ENCODE assay signal across 37 cellular contexts in genomic region chr13:112215871-112216270, GRCh38.
A peak's percentile ranks its signal among the peaks of the same experiment; 100 is the strongest.
DNase-seq lines count a peak whose midpoint lies in the region; ATAC-seq, FAIRE-seq and TF ChIP-seq lines count a peak whose summit lies in the region.
"Had no signal": no experiment of that assay in that cellular context is flagged by ENCODE, and none has a peak within 500 bp of the region (broad histone marks: within the 10 kb centered on the region; RNA-seq: fewer than 3 reads in every experiment).

No MANE protein-coding gene starts in this region.

- H3K27me3 Mint-ChIP-seq in endodermal cell (ENCODE audit: insufficient read depth): peaks cover 33% of the 10 kb centered on the region
- H3K27me3 Mint-ChIP-seq: B cell; CD4-positive, CD25-positive, alpha-beta regulatory T cell had no signal

- no peak overlapping the region for H2BK12ac ChIP-seq in neuronal stem cell (ENCODE audit: low read length)

- no peak overlapping the region for H2BK120ac ChIP-seq in neuronal stem cell (ENCODE audit: low read depth, low read length)

- no peak overlapping the region for H3K4me2 ChIP-seq in neuronal stem cell (ENCODE audit: insufficient read depth, low read length, poor library complexity, severe bottlenecking)
- H3K4me2 ChIP-seq: A549; BLaER1; BLaER1 treated with 17β-estradiol and CSF1 and Interleukin-3, amounts not matched to agents 10 nM and 100 nM had no signal

- H3K79me1 ChIP-seq in neuronal stem cell (ENCODE audit: low read depth, low read length): no peaks in the 10 kb centered on the region

- peak; percentile 21 for DNase-seq in coronary artery (ENCODE audit: low spot score)
- DNase-seq in endodermal cell: peak; percentile 35
- DNase-seq in neuronal stem cell (ENCODE audit: low spot score): no peak
- no peak for DNase-seq in stimulated activated effector memory CD8-positive, alpha-beta T cell treated with anti-CD3 and anti-CD28 coated beads, Interleukin-12 subunit alpha, Interleukin-12 subunit beta, amount 100 ng/mL, for 72 hours (ENCODE audit: low spot score in 2 of 2)
- DNase-seq in NCI-H524 (lab: John Stamatoyannopoulos, UW): no peak
- DNase-seq in H54 (ENCODE audit: insufficient read length, low spot score): no peak
- DNase-seq: 8988T; ACHN; AML-193; BE2C; C1 segment of cervical spinal cord; Caco-2; Calu3; CD4-positive, alpha-beta memory T cell; CD4-positive, alpha-beta T cell; CD4-positive, CD25-positive, alpha-beta regulatory T cell; CD8-positive, alpha-beta memory T cell; CD8-positive, alpha-beta T cell; COR-L47; DMS 273 treated with DMSO at 0.1 percent for 48 hours; DMS153; DMS53; DMS79; DMS79 treated with DMSO at 0.1 percent for 48 hours; DND-41; EL had no signal

- H3K27ac ChIP-seq in coronary artery: no peak overlapping the region
- H3K27ac ChIP-seq in endodermal cell (ENCODE audit: low read depth, low read length): no peak overlapping the region
- H3K27ac ChIP-seq in neuronal stem cell (replicated peaks; ENCODE audit: low read length): no peak overlapping the region
- H3K27ac ChIP-seq: 22Rv1; A549; BLaER1; BLaER1 treated with 17β-estradiol and CSF1 and Interleukin-3, amounts not matched to agents 10 nM and 100 nM; C4-2B had no signal

- H3K4ac ChIP-seq in neuronal stem cell (ENCODE audit: low read length): no peak overlapping the region

- H2AFZ ChIP-seq in neuronal stem cell (ENCODE audit: low read length): no peak overlapping the region

- no peak for TF ChIP-seq POLR2A in H54 (IDR thresholded peaks at IDR 0.05; ENCODE audit: low read depth, low read length)

- H3K9ac ChIP-seq in endodermal cell (ENCODE audit: extremely low read depth, low read length, poor library complexity, severe bottlenecking) (no peak overlapping the region), neuronal stem cell (ENCODE audit: low read depth, low read length, poor library complexity) (no peak overlapping the region)
- H3K9ac ChIP-seq: BLaER1; BLaER1 treated with 17β-estradiol and CSF1 and Interleukin-3, amounts not matched to agents 10 nM and 100 nM had no signal

- no peak for TF ChIP-seq CTCF in coronary artery (IDR thresholded peaks at IDR 0.05)
- no peak for TF ChIP-seq CTCF in endodermal cell (conservative IDR thresholded peaks at IDR 0.05)

- WGBS in endodermal cell (ENCODE audit: insufficient coverage in 1 of 2, insufficient read length in 1 of 2), 2 experiments: 84 to 85% methylated on average over 18 to 19 of the region's 19 CpGs
- WGBS in neuronal stem cell (ENCODE audit: extremely low coverage in 2 of 2, insufficient read length in 2 of 2, insufficient replicate concordance in 1 of 2), 2 donors: no CpG with 5 or more reads among the region's 19 CpGs

- H3K4me1 ChIP-seq in endodermal cell (ENCODE audit: control insufficient read depth, insufficient read depth, low read length) (no peaks in the 10 kb centered on the region), neuronal stem cell (ENCODE audit: control insufficient read depth in 2 of 2, insufficient read depth in 1 of 2, low read depth in 1 of 2, low read length in 2 of 2) (peaks cover 17 to 42% of the 10 kb centered on the region in 2 donors)
- H3K4me1 ChIP-seq: A549; BE2C; BLaER1; BLaER1 treated with 17β-estradiol and CSF1 and Interleukin-3, amounts not matched to agents 10 nM and 100 nM; Caco-2 had no signal

- peak overlapping the region; percentile 30 for H2BK15ac ChIP-seq in neuronal stem cell (ENCODE audit: low read length)

- peak overlapping the region; percentile 33 for H2BK5ac ChIP-seq in neuronal stem cell (ENCODE audit: low read length)

- H3K27me3 ChIP-seq in endodermal cell (ENCODE audit: control insufficient read depth, insufficient read depth, low read length, poor library complexity, severe bottlenecking) (peaks cover 10% of the 10 kb centered on the region), neuronal stem cell (ENCODE audit: control insufficient read depth in 3 of 3, insufficient read depth in 3 of 3, low read depth in 1 of 3, low read length in 3 of 3) (no peaks in the 10 kb centered on the region)
- H3K27me3 ChIP-seq: BLaER1 had no signal

- H3K9me3 ChIP-seq in endodermal cell (ENCODE audit: control insufficient read depth, low read length) (no peaks in the 10 kb centered on the region), neuronal stem cell (replicated peaks in 1 of 2; ENCODE audit: control insufficient read depth in 2 of 2, insufficient read depth in 1 of 2, low read depth in 1 of 2, low read length in 2 of 2) (peaks cover 0 to 3% of the 10 kb centered on the region in 2 donors)
- H3K9me3 ChIP-seq: A549; BE2C; BLaER1; BLaER1 treated with 17β-estradiol and CSF1 and Interleukin-3, amounts not matched to agents 10 nM and 100 nM; Caco-2 had no signal

- no peak overlapping the region for H3K4me3 Mint-ChIP-seq in endodermal cell
- H3K4me3 Mint-ChIP-seq in stimulated activated effector memory CD8-positive, alpha-beta T cell treated with anti-CD3 and anti-CD28 coated beads, Interleukin-12 subunit alpha, Interleukin-12 subunit beta, amount 100 ng/mL, for 72 hours: no peak overlapping the region
- H3K4me3 Mint-ChIP-seq: B cell; CD14-positive monocyte; CD4-positive, alpha-beta memory T cell; CD4-positive, alpha-beta T cell; CD8-positive, alpha-beta memory T cell; CD8-positive, alpha-beta T cell had no signal

- no peak overlapping the region for H2AK5ac ChIP-seq in neuronal stem cell (ENCODE audit: low read depth, low read length)

- no peak overlapping the region for H3K4me3 ChIP-seq in coronary artery
- no peak overlapping the region for H3K4me3 ChIP-seq in endodermal cell (ENCODE audit: low read length)
- no peak overlapping the region for H3K4me3 ChIP-seq in neuronal stem cell (ENCODE audit: low read length in 2 of 2)
- H3K4me3 ChIP-seq: A549; BLaER1; BLaER1 treated with 17β-estradiol and CSF1 and Interleukin-3, amounts not matched to agents 10 nM and 100 nM had no signal

- H3K4me1 Mint-ChIP-seq in endodermal cell: no peaks in the 10 kb centered on the region
- H3K4me1 Mint-ChIP-seq in stimulated activated effector memory CD8-positive, alpha-beta T cell treated with anti-CD3 and anti-CD28 coated beads, Interleukin-12 subunit alpha, Interleukin-12 subunit beta, amount 100 ng/mL, for 72 hours: no peaks in the 10 kb centered on the region
- H3K4me1 Mint-ChIP-seq: B cell; CD14-positive monocyte; CD4-positive, alpha-beta memory T cell; CD4-positive, CD25-positive, alpha-beta regulatory T cell; CD8-positive, alpha-beta memory T cell had no signal

- H3K18ac ChIP-seq in neuronal stem cell (ENCODE audit: low read length): peak overlapping the region; percentile 73

- no peak overlapping the region for H3K23ac ChIP-seq in neuronal stem cell (ENCODE audit: low read depth, low read length, poor library complexity)

- FAIRE-seq in H54 (lab: Jason Lieb, UNC): no peak
- FAIRE-seq: A204.1, A549, D721Med had no signal

- no peak for ATAC-seq in stimulated activated effector memory CD8-positive, alpha-beta T cell treated with anti-CD3 and anti-CD28 coated beads, Interleukin-12 subunit alpha, Interleukin-12 subunit beta, amount 100 ng/mL, for 72 hours
- ATAC-seq in GM21786 (IDR thresholded peaks at IDR 0.05; ENCODE audit: unreplicated experiment) (no peak), GM18907 (IDR thresholded peaks at IDR 0.05; ENCODE audit: unreplicated experiment) (no peak)
- ATAC-seq: A549; CD8-positive, alpha-beta T cell had no signal

- no peak overlapping the region for H4K91ac ChIP-seq in neuronal stem cell (ENCODE audit: low read depth, low read length, poor library complexity)

- H3K27ac Mint-ChIP-seq in endodermal cell: no peak overlapping the region
- H3K27ac Mint-ChIP-seq in stimulated activated effector memory CD8-positive, alpha-beta T cell treated with anti-CD3 and anti-CD28 coated beads, Interleukin-12 subunit alpha, Interleukin-12 subunit beta, amount 100 ng/mL, for 72 hours: peak overlapping the region; percentile 1
- H3K27ac Mint-ChIP-seq: B cell; CD14-positive monocyte; CD4-positive, alpha-beta memory T cell; CD4-positive, alpha-beta T cell; CD4-positive, CD25-positive, alpha-beta regulatory T cell; CD8-positive, alpha-beta memory T cell; CD8-positive, alpha-beta T cell had no signal

- H3K14ac ChIP-seq in neuronal stem cell (ENCODE audit: low read length): no peak overlapping the region

- H3K9me3 Mint-ChIP-seq in endodermal cell: no peaks in the 10 kb centered on the region
- H3K9me3 Mint-ChIP-seq in stimulated activated effector memory CD8-positive, alpha-beta T cell treated with anti-CD3 and anti-CD28 coated beads, Interleukin-12 subunit alpha, Interleukin-12 subunit beta, amount 100 ng/mL, for 72 hours: no peaks in the 10 kb centered on the region
- H3K9me3 Mint-ChIP-seq: CD4-positive, alpha-beta memory T cell; CD4-positive, alpha-beta T cell; CD8-positive, alpha-beta memory T cell; CD8-positive, alpha-beta T cell had no signal

- H3K36me3 Mint-ChIP-seq in endodermal cell (ENCODE audit: low read depth): no peaks in the 10 kb centered on the region
- H3K36me3 Mint-ChIP-seq in stimulated activated effector memory CD8-positive, alpha-beta T cell treated with anti-CD3 and anti-CD28 coated beads, Interleukin-12 subunit alpha, Interleukin-12 subunit beta, amount 100 ng/mL, for 72 hours: no peaks in the 10 kb centered on the region
- H3K36me3 Mint-ChIP-seq: CD14-positive monocyte; CD4-positive, alpha-beta memory T cell; CD4-positive, CD25-positive, alpha-beta regulatory T cell; CD8-positive, alpha-beta memory T cell; CD8-positive, alpha-beta T cell had no signal

- H3K36me3 ChIP-seq in endodermal cell (ENCODE audit: control insufficient read depth, insufficient read depth, low read length) (no peaks in the 10 kb centered on the region), neuronal stem cell (replicated peaks in 1 of 2; ENCODE audit: control insufficient read depth in 2 of 2, insufficient read depth in 2 of 2, low read length in 2 of 2) (peaks cover 0 to 3% of the 10 kb centered on the region in 2 donors)
- H3K36me3 ChIP-seq: BE2C; BLaER1; BLaER1 treated with 17β-estradiol and CSF1 and Interleukin-3, amounts not matched to agents 10 nM and 100 nM had no signal

- no peak overlapping the region for H4K8ac ChIP-seq in neuronal stem cell (ENCODE audit: low read depth, low read length)

Comparison
In these comparisons a context has a peak if more than half of its experiments do, and no peak if none do; other contexts are left out.
1. DNase-seq: peak in coronary artery (single experiment) and endodermal cell (single experiment); none in neuronal stem cell (single experiment), stimulated activated effector memory CD8-positive, alpha-beta T cell treated with anti-CD3 and anti-CD28 coated beads, Interleukin-12 subunit alpha, Interleukin-12 subunit beta, amount 100 ng/mL, for 72 hours (0 of 2), NCI-H524 (0 of 2) and H54 (single experiment).